Comparison of ENCODE assay signal across 10 cellular contexts in genomic region chr5:36928947-36929346, GRCh38. TPM values are rescaled to one million over a fixed set of nuclear protein-coding genes. Genes with fewer than 3 reads are reported as not detected.
DNase-seq lines count a peak whose midpoint lies in the region; ATAC-seq and FAIRE-seq lines count a peak whose summit lies in the region.
"Had no signal": no experiment of that assay in that cellular context is flagged by ENCODE, and none has a peak within 500 bp of the region (broad histone marks: within the 10 kb centered on the region; RNA-seq: fewer than 3 reads in every experiment).

No MANE protein-coding gene starts in this region.

- peaks cover 0 to 21% of the 10 kb centered on the region in 2 donors for H3K36me3 Mint-ChIP-seq in activated naive CD4-positive, alpha-beta T cell treated with anti-CD3 and anti-CD28 coated beads, Interleukin-2, amount 50 U/mL, for 72 hours

- DNase-seq in activated naive CD4-positive, alpha-beta T cell treated with anti-CD3 and anti-CD28 coated beads, Interleukin-2, amount 50 U/mL, for 72 hours (ENCODE audit: low spot score in 2 of 2), result no peak
- no peak for DNase-seq in activated naive CD4-positive, alpha-beta T cell (lab: John Stamatoyannopoulos, UW)
- DNase-seq in RCC 7860 (ENCODE audit: low spot score), result peak; percentile 77
- peak; percentile 61 for DNase-seq in stromal cell of bone marrow (ENCODE audit: low read depth)
- no peak for DNase-seq in NCI-H2227 (lab: John Stamatoyannopoulos, UW; ENCODE audit: unreplicated experiment)
- DNase-seq in cerebellar nuclear complex (lab: John Stamatoyannopoulos, UW), result no peak
- DNase-seq in HuH-7.5 (ENCODE audit: low spot score), result no peak
- DNase-seq: activated CD8-positive, alpha-beta memory T cell treated with anti-CD3 and anti-CD28 coated beads, Interleukin-2, amount 50 U/mL, for 48 hours; CD4-positive, alpha-beta memory T cell had no signal

- no peak overlapping the region for H3K27ac Mint-ChIP-seq in activated naive CD4-positive, alpha-beta T cell treated with anti-CD3 and anti-CD28 coated beads, Interleukin-2, amount 50 U/mL, for 72 hours

- ATAC-seq in activated naive CD4-positive, alpha-beta T cell treated with anti-CD3 and anti-CD28 coated beads, Interleukin-2, amount 50 U/mL, for 72 hours, result peak; percentile 70 to 88
- ATAC-seq in esophagus mucosa, result peak; percentile 41

- no peaks in the 10 kb centered on the region for H3K9me3 Mint-ChIP-seq in activated naive CD4-positive, alpha-beta T cell treated with anti-CD3 and anti-CD28 coated beads, Interleukin-2, amount 50 U/mL, for 72 hours
- H3K9me3 Mint-ChIP-seq: CD4-positive, alpha-beta memory T cell had no signal

- peak; percentile 98 for FAIRE-seq in RCC 7860 (lab: Jason Lieb, UNC)

RNA-seq across cellular contexts. Expression of gene NIPBL, which starts 52.4 kb away (rescaled TPM):
- 10 to 100 TPM; 46.5 to 65.8 TPM for total RNA-seq in activated naive CD4-positive, alpha-beta T cell treated with anti-CD3 and anti-CD28 coated beads, Interleukin-2, amount 50 U/mL, for 72 hours
- 36.1 TPM for total RNA-seq in esophagus mucosa

Comparison
In these comparisons a context has a peak if more than half of its experiments do, and no peak if none do; other contexts are left out.
1. DNase-seq: peak in RCC 7860 (single experiment) and stromal cell of bone marrow (single experiment); none in activated naive CD4-positive, alpha-beta T cell treated with anti-CD3 and anti-CD28 coated beads, Interleukin-2, amount 50 U/mL, for 72 hours (0 of 2), activated naive CD4-positive, alpha-beta T cell (0 of 4), NCI-H2227 (single experiment), cerebellar nuclear complex (0 of 2) and HuH-7.5 (single experiment).